ENCODE assay signal across 9 cellular contexts in genomic region chr16:80512460-80512859, GRCh38. TPM values are rescaled to one million over a fixed set of nuclear protein-coding genes. Genes with fewer than 3 reads are reported as not detected.
"Had no signal": no experiment of that assay in that cellular context is flagged by ENCODE, and none has a peak within 500 bp of the region (broad histone marks: within the 10 kb centered on the region; RNA-seq: fewer than 3 reads in every experiment).

No MANE protein-coding gene starts in this region.

- H3K9ac ChIP-seq: GM23248 had no signal

- ATAC-seq: HepG2, K562 had no signal

- DNase-seq: GM23248, GOT3, H9, HCEC 1CT, KG1 had no signal

- H3K4me3 ChIP-seq: GM23248, K562 had no signal

- H2AFZ ChIP-seq: GM23248 had no signal

- H3K27ac ChIP-seq: GM23248, HL-60 had no signal

- H3K9me3 Mint-ChIP-seq: H9 had no signal

- H3K4me3 Mint-ChIP-seq: H9 had no signal

RNA-seq across cellular contexts. Expression of gene DYNLRB2, which starts 28.3 kb away (rescaled TPM):
- total RNA-seq: GM23248, H9, HepG2, HT1080, K562 had no signal
